In genomic region chr7:25951414-25952276, GRCh38 we compare ENCODE assay signal across 8 cellular contexts.
DNase-seq lines count a peak whose midpoint lies in the region; ATAC-seq, FAIRE-seq and TF ChIP-seq lines count a peak whose summit lies in the region.

No MANE protein-coding gene starts in this region.

- H2BK15ac ChIP-seq in IMR-90 (ENCODE audit: low read depth, low read length) = no peak overlapping the region

- ATAC-seq in GM21360 (IDR thresholded peaks at IDR 0.05; ENCODE audit: unreplicated experiment) (peak; percentile 43), IMR-90 (ENCODE audit: low read depth) (peak; percentile 24)

- H3K9me3 Mint-ChIP-seq in activated T-helper 2 cell treated with anti-CD3 and anti-CD28 coated beads, Interferon-gamma antibody, Interleukin-2, Interleukin-4, amounts not matched to agents 10 μg/mL and 5 μg/mL and 100 μg/mL, durations not matched to agents 14 hours and 24 hours and 36 hours = no peaks in the 10 kb centered on the region

- H4K8ac ChIP-seq in IMR-90 (ENCODE audit: low read depth in 2 of 2, low read length in 2 of 2) = no peak overlapping the region

- no peak overlapping the region for H2AK9ac ChIP-seq in IMR-90 (replicated peaks; ENCODE audit: low read depth, low read length, poor library complexity)

- no peak for FAIRE-seq in kidney (lab: Jason Lieb, UNC)

- H4K5ac ChIP-seq in IMR-90 (ENCODE audit: low read depth, low read length) = no peak overlapping the region

- CTCF ChIA-PET in IMR-90 (lab: Yijun Ruan, JAX) = no interaction called here

- H3K4ac ChIP-seq in IMR-90 (ENCODE audit: low read depth, low read length) = no peak overlapping the region

- peak overlapping the region; percentile 3; the same call in 1 of the 2 replicates for H3K4me2 ChIP-seq in IMR-90 (ENCODE audit: low read depth, low read length)

- no peak overlapping the region for H4K91ac ChIP-seq in IMR-90 (ENCODE audit: insufficient read depth, low read depth, low read length)

- no peak overlapping the region for H3K14ac ChIP-seq in IMR-90 (replicated peaks; ENCODE audit: low read depth, low read length)

- peaks cover 11% of the 10 kb centered on the region for H3K36me3 Mint-ChIP-seq in activated T-helper 2 cell treated with anti-CD3 and anti-CD28 coated beads, Interferon-gamma antibody, Interleukin-2, Interleukin-4, amounts not matched to agents 10 μg/mL and 5 μg/mL and 100 μg/mL, durations not matched to agents 14 hours and 24 hours and 36 hours (ENCODE audit: low read depth)

- H3K56ac ChIP-seq in IMR-90 (ENCODE audit: extremely low read depth, insufficient read depth, low read length) = no peak overlapping the region

- peaks cover 18% of the 10 kb centered on the region for H3K27me3 Mint-ChIP-seq in activated T-helper 2 cell treated with anti-CD3 and anti-CD28 coated beads, Interferon-gamma antibody, Interleukin-2, Interleukin-4, amounts not matched to agents 10 μg/mL and 5 μg/mL and 100 μg/mL, durations not matched to agents 14 hours and 24 hours and 36 hours (ENCODE audit: low read depth)

- no TSS peak for BruUV-seq in IMR-90 (replicated peaks; lab: Mats Ljungman, UMichigan)

- TF ChIP-seq CTCF in IMR-90 (conservative IDR thresholded peaks at IDR 0.05; ENCODE audit: low read depth, low read length) (no peak), kidney (IDR thresholded peaks at IDR 0.05; ENCODE audit: borderline replicate concordance, extremely low read depth, insufficient read depth) (no peak), stomach (IDR thresholded peaks at IDR 0.05) (no peak)

- H3K4me3 ChIP-seq in IMR-90 (ENCODE audit: insufficient read depth, low read depth, low read length) (peak overlapping the region; percentile 2), kidney (ENCODE audit: low read length in 2 of 2) (peak overlapping the region; percentile 66 to 70), stomach (peak overlapping the region; percentile 64 to 92 (median 76))

- H2AFZ ChIP-seq in IMR-90 (replicated peaks; ENCODE audit: low read length, poor library complexity) = peak overlapping the region; percentile 69

- no peak overlapping the region for H3K23ac ChIP-seq in IMR-90 (ENCODE audit: low read depth, low read length)

- no peaks in the 10 kb centered on the region for H3K79me1 ChIP-seq in IMR-90 (ENCODE audit: low read depth in 1 of 2, low read length in 2 of 2)

- dilution Hi-C loops in IMR-90 (cut with HindIII; ENCODE audit: low sequenced_read_pairs, unreplicated experiment) = no loop called here

- peak; percentile 18 for DNase-seq in G401 (ENCODE audit: low spot score)
- DNase-seq in IMR-90 = no peak
- no peak for DNase-seq in activated T-helper 2 cell treated with anti-CD3 and anti-CD28 coated beads, Interferon-gamma antibody, Interleukin-2, Interleukin-4, amounts not matched to agents 10 μg/mL and 5 μg/mL and 100 μg/mL, durations not matched to agents 14 hours and 24 hours and 36 hours (ENCODE audit: low spot score)
- no peak for DNase-seq in kidney
- no peak for DNase-seq in stomach
- DNase-seq in activated gamma-delta T cell (lab: John Stamatoyannopoulos, UW) = no peak
- DNase-seq in cerebellar nuclear complex (lab: John Stamatoyannopoulos, UW) = no peak

- H3K9me3 ChIP-seq in IMR-90 (ENCODE audit: control insufficient read depth, insufficient read depth, low read length) = no peaks in the 10 kb centered on the region
- H3K9me3 ChIP-seq in kidney (ENCODE audit: control insufficient read depth in 1 of 2, low read length in 2 of 2) = no peaks in the 10 kb centered on the region
- H3K9me3 ChIP-seq in stomach = no peaks in the 10 kb centered on the region

- H3K36me3 ChIP-seq in IMR-90 (ENCODE audit: control insufficient read depth, insufficient read depth, low read length) = no peaks in the 10 kb centered on the region
- no peaks in the 10 kb centered on the region for H3K36me3 ChIP-seq in kidney (ENCODE audit: control insufficient read depth in 1 of 2, insufficient read depth in 2 of 2, low read length in 2 of 2)
- H3K36me3 ChIP-seq in stomach = no peaks in the 10 kb centered on the region

- peak overlapping the region; percentile 28 for H3K4me3 Mint-ChIP-seq in activated T-helper 2 cell treated with anti-CD3 and anti-CD28 coated beads, Interferon-gamma antibody, Interleukin-2, Interleukin-4, amounts not matched to agents 10 μg/mL and 5 μg/mL and 100 μg/mL, durations not matched to agents 14 hours and 24 hours and 36 hours (ENCODE audit: low read depth)

- H3K4me1 Mint-ChIP-seq in activated T-helper 2 cell treated with anti-CD3 and anti-CD28 coated beads, Interferon-gamma antibody, Interleukin-2, Interleukin-4, amounts not matched to agents 10 μg/mL and 5 μg/mL and 100 μg/mL, durations not matched to agents 14 hours and 24 hours and 36 hours (ENCODE audit: low read depth) = peaks cover 13% of the 10 kb centered on the region

- no peak overlapping the region for H3K9ac ChIP-seq in IMR-90 (ENCODE audit: low read depth, low read length)
- peak overlapping the region; percentile 68 to 71 for H3K9ac ChIP-seq in kidney (ENCODE audit: low read length in 2 of 2)

- H3K18ac ChIP-seq in IMR-90 (ENCODE audit: low read depth, low read length) = no peak overlapping the region

- no peaks in the 10 kb centered on the region for H4K20me1 ChIP-seq in IMR-90 (ENCODE audit: insufficient read depth, low read length)

- no peak overlapping the region for H2BK20ac ChIP-seq in IMR-90 (ENCODE audit: low read depth, low read length)

- no peak overlapping the region for H2BK120ac ChIP-seq in IMR-90 (ENCODE audit: low read depth, low read length)

- H3K27ac ChIP-seq in IMR-90 (ENCODE audit: insufficient read depth, low read length) (no peak overlapping the region), kidney (ENCODE audit: low read depth in 2 of 2, low read length in 2 of 2) (peak overlapping the region; percentile 32 to 47), stomach (peak overlapping the region; percentile 85 to 98 (median 92))

- no peak for TF ChIP-seq EP300 in stomach (IDR thresholded peaks at IDR 0.05)

- H3K9me1 ChIP-seq in IMR-90 (ENCODE audit: insufficient read depth, low read length) = no peaks in the 10 kb centered on the region

- WGBS in IMR-90 (ENCODE audit: extremely low coverage in 2 of 2, insufficient read length in 1 of 2), 2 experiments = no CpG with 5 or more reads among the region's 47 CpGs
- WGBS in stomach, 5 donors = 4 to 15% (median 9%) methylated on average over 25 to 47 of the region's 47 CpGs

- POLR2A ChIA-PET in IMR-90 (lab: Charles Lee; ENCODE audit: unreplicated experiment) = interaction anchor here (0.6 kb wide), 1 partner anchor 36 kb away, joined by 6 read pairs; no protein-coding TSS in a partner anchor

- H3K27me3 ChIP-seq in IMR-90 (ENCODE audit: control insufficient read depth, insufficient read depth, low read length) (peaks cover 38% of the 10 kb centered on the region), stomach (peaks cover 0 to 6% (median 0%) of the 10 kb centered on the region in 3 donors)

- no peak for TF ChIP-seq RAD21 in IMR-90 (IDR thresholded peaks at IDR 0.05; ENCODE audit: low read length)

- intact Hi-C loops in IMR-90 (cut with micrococcal nuclease) (no loop called here), kidney (cut with DNase I) (no loop called here), stomach (cut with DNase I; ENCODE audit: low total_unique reads) (no loop called here)
- intact Hi-C loops in activated T-helper 2 cell treated with anti-CD3 and anti-CD28 coated beads, Interferon-gamma antibody, Interleukin-2, Interleukin-4, amounts not matched to agents 10 μg/mL and 5 μg/mL and 100 μg/mL, durations not matched to agents 14 hours and 24 hours and 36 hours (cut with micrococcal nuclease) = loop anchor here (5.0 kb wide), 2 partner anchors 54 to 111 kb away; no protein-coding TSS in a partner anchor

- H2AK5ac ChIP-seq in IMR-90 (ENCODE audit: low read depth, low read length) = no peak overlapping the region

- H3K4me1 ChIP-seq in IMR-90 (ENCODE audit: control insufficient read depth, insufficient read depth, low read length) = no peaks in the 10 kb centered on the region
- peaks cover 0 to 9% of the 10 kb centered on the region in 2 donors for H3K4me1 ChIP-seq in kidney (ENCODE audit: control insufficient read depth in 1 of 2, insufficient read depth in 1 of 2, low read depth in 1 of 2, low read length in 2 of 2)
- H3K4me1 ChIP-seq in stomach = peaks cover 12 to 49% (median 31%) of the 10 kb centered on the region in 4 donors

- no peak overlapping the region for H2BK5ac ChIP-seq in IMR-90 (ENCODE audit: low read depth, low read length, poor library complexity, severe bottlenecking)

- H3K27ac Mint-ChIP-seq in activated T-helper 2 cell treated with anti-CD3 and anti-CD28 coated beads, Interferon-gamma antibody, Interleukin-2, Interleukin-4, amounts not matched to agents 10 μg/mL and 5 μg/mL and 100 μg/mL, durations not matched to agents 14 hours and 24 hours and 36 hours = no peak overlapping the region

- in situ Hi-C loops in G401 (cut with HindIII; ENCODE audit: low sequenced_read_pairs) (no loop called here), IMR-90 (cut with MboI; ENCODE audit: low sequenced_read_pairs) (no loop called here)

- no peak for TF ChIP-seq POLR2A in IMR-90 (IDR thresholded peaks at IDR 0.05; ENCODE audit: low read depth, low read length)
- TF ChIP-seq POLR2A in stomach (IDR thresholded peaks at IDR 0.05) = peak in 2 of 4 donors; percentile 77 to 91

TF ChIP-seq in IMR-90, 13 proteins besides CTCF, POLR2A, EP300 and RAD21:
- no peak for TF ChIP-seq MAFK (IDR thresholded peaks at IDR 0.05; ENCODE audit: low read depth, low read length)
- TF ChIP-seq BHLHE40 (IDR thresholded peaks at IDR 0.05; ENCODE audit: low read depth, low read length) = no peak
- TF ChIP-seq USF2 (IDR thresholded peaks at IDR 0.05; ENCODE audit: low read depth, low read length) = no peak
- no peak for TF ChIP-seq CEBPB (IDR thresholded peaks at IDR 0.05; ENCODE audit: low read depth, low read length)
- no peak for TF ChIP-seq MAZ (IDR thresholded peaks at IDR 0.05; ENCODE audit: borderline replicate concordance, low read depth, low read length)
- no peak for TF ChIP-seq MXI1 (IDR thresholded peaks at IDR 0.05; ENCODE audit: borderline replicate concordance, low read depth, low read length)
- no peak for TF ChIP-seq RCOR1 (IDR thresholded peaks at IDR 0.05; ENCODE audit: insufficient replicate concordance, low read length)
- TF ChIP-seq SMC3 (IDR thresholded peaks at IDR 0.05; ENCODE audit: low read depth, low read length) = no peak

Comparison
In these comparisons a context has a peak if more than half of its experiments do, and no peak if none do; other contexts are left out.
1. H3K4me3 ChIP-seq: peak in every context shown above with its lines; median percentile 76 in stomach; 68 in kidney; 2 in IMR-90.